ENCODE assay signal across 12 cellular contexts in genomic region chr13:77521595-77522367, GRCh38. TPM values are rescaled to one million over a fixed set of nuclear protein-coding genes. Genes with fewer than 3 reads are reported as not detected.
DNase-seq lines count a peak whose midpoint lies in the region; ATAC-seq and TF ChIP-seq lines count a peak whose summit lies in the region.
"Had no signal": no experiment of that assay in that cellular context is flagged by ENCODE, and none has a peak within 500 bp of the region (broad histone marks: within the 10 kb centered on the region; RNA-seq: fewer than 3 reads in every experiment).

No MANE protein-coding gene starts in this region.

- no peak overlapping the region for H3K4me3 Mint-ChIP-seq in glutamatergic neuron (ENCODE audit: unreplicated experiment)

- no peaks in the 10 kb centered on the region for H3K36me3 Mint-ChIP-seq in glutamatergic neuron (ENCODE audit: unreplicated experiment)

- H3K4me1 Mint-ChIP-seq in glutamatergic neuron (ENCODE audit: low read depth, unreplicated experiment) = no peaks in the 10 kb centered on the region

- 34 to 46% methylated on average over 3 of the region's 3 CpGs for WGBS in thyroid gland, 2 donors

- H3K27ac Mint-ChIP-seq in glutamatergic neuron (ENCODE audit: unreplicated experiment) = no peak overlapping the region

- H3K27ac ChIP-seq in thyroid gland (peak overlapping the region; percentile 56 to 80 (median 64)), WERI-Rb-1 (no peak overlapping the region)

- TF ChIP-seq CTCF in thyroid gland (IDR thresholded peaks at IDR 0.05) (peak in 3 of 6 experiments; percentile 6 to 29 (median 21)), glutamatergic neuron (IDR thresholded peaks at IDR 0.05; ENCODE audit: partially characterized antibody, unreplicated experiment) (no peak), WERI-Rb-1 (IDR thresholded peaks at IDR 0.05; ENCODE audit: low read depth, low read length) (no peak)

- H3K4me1 ChIP-seq in adipocyte (ENCODE audit: control insufficient read depth, insufficient read depth, low read length) (peaks cover 13% of the 10 kb centered on the region), thyroid gland (peaks cover 12 to 16% of the 10 kb centered on the region in 2 donors)

- H3K27me3 Mint-ChIP-seq in glutamatergic neuron (ENCODE audit: unreplicated experiment) = no peaks in the 10 kb centered on the region

- intact Hi-C loops in thyroid gland (cut with DNase I) = no loop called here

- no peak overlapping the region for H3K9ac ChIP-seq in adipocyte (ENCODE audit: low read length)

- no peak for TF ChIP-seq POLR2A in thyroid gland (IDR thresholded peaks at IDR 0.05)

- ATAC-seq in GM18909 (IDR thresholded peaks at IDR 0.05; ENCODE audit: poor library complexity, unreplicated experiment) (no peak), GM19328 (IDR thresholded peaks at IDR 0.05; ENCODE audit: unreplicated experiment) (no peak)

- no peak overlapping the region for H3K4me3 ChIP-seq in adipocyte (ENCODE audit: low read length)
- no peak overlapping the region for H3K4me3 ChIP-seq in thyroid gland (replicated peaks in 1 of 3)
- H3K4me3 ChIP-seq in WERI-Rb-1 (ENCODE audit: low read depth, low read length) = no peak overlapping the region

- DNase-seq in HPDE6-E6E7 (ENCODE audit: extremely low spot score) = peak; percentile 62
- peak; percentile 30 for DNase-seq in adipocyte (ENCODE audit: low read depth)
- peak; percentile 50 for DNase-seq in iPS DF 19.7 (ENCODE audit: low read depth, low spot score)
- DNase-seq in thyroid gland = peak; percentile 73 to 86
- no peak for DNase-seq in glutamatergic neuron
- DNase-seq in WERI-Rb-1 = no peak
- DNase-seq: activated T-cell treated with anti-CD3 and anti-CD28 coated beads, Interleukin-2, amount 50 U/mL, for 48 hours; central memory CD4-positive, alpha-beta T cell; NCI-H1048; T1000 had no signal

- H3K36me3 ChIP-seq in adipocyte (ENCODE audit: control insufficient read depth, insufficient read depth, low read length, severe bottlenecking) = no peaks in the 10 kb centered on the region
- H3K36me3 ChIP-seq in thyroid gland = no peaks in the 10 kb centered on the region
- H3K36me3 ChIP-seq in WERI-Rb-1 = no peaks in the 10 kb centered on the region

- H3K9me3 ChIP-seq in adipocyte (ENCODE audit: control insufficient read depth, low read length) = no peaks in the 10 kb centered on the region
- no peaks in the 10 kb centered on the region for H3K9me3 ChIP-seq in thyroid gland
- no peaks in the 10 kb centered on the region for H3K9me3 ChIP-seq in WERI-Rb-1 (ENCODE audit: severe bottlenecking)

- no peaks in the 10 kb centered on the region for H3K9me3 Mint-ChIP-seq in glutamatergic neuron (ENCODE audit: unreplicated experiment)

- H3K27me3 ChIP-seq in adipocyte (replicated peaks; ENCODE audit: control insufficient read depth, insufficient read depth, low read length) (no peaks in the 10 kb centered on the region), thyroid gland (no peaks in the 10 kb centered on the region), WERI-Rb-1 (ENCODE audit: insufficient read depth, low read depth, severe bottlenecking) (no peaks in the 10 kb centered on the region)

RNA-seq across cellular contexts. Expression of gene SCEL, which starts 13.7 kb away (rescaled TPM):
- total RNA-seq in thyroid gland (1 to 10 TPM in 3 of 4 donors, under 1 TPM in 1; 0.79 to 3.4 (median 2.0) TPM), glutamatergic neuron (ENCODE audit: unreplicated experiment) (not detected)

Comparison
In these comparisons a context has a peak if more than half of its experiments do, and no peak if none do; other contexts are left out.
1. DNase-seq: peak in HPDE6-E6E7 (single experiment), adipocyte (single experiment), iPS DF 19.7 (single experiment) and thyroid gland (2 of 2); none in glutamatergic neuron (single experiment) and WERI-Rb-1 (single experiment).